ENCODE assay signal across 8 cellular contexts in the genomic region with DNA sequence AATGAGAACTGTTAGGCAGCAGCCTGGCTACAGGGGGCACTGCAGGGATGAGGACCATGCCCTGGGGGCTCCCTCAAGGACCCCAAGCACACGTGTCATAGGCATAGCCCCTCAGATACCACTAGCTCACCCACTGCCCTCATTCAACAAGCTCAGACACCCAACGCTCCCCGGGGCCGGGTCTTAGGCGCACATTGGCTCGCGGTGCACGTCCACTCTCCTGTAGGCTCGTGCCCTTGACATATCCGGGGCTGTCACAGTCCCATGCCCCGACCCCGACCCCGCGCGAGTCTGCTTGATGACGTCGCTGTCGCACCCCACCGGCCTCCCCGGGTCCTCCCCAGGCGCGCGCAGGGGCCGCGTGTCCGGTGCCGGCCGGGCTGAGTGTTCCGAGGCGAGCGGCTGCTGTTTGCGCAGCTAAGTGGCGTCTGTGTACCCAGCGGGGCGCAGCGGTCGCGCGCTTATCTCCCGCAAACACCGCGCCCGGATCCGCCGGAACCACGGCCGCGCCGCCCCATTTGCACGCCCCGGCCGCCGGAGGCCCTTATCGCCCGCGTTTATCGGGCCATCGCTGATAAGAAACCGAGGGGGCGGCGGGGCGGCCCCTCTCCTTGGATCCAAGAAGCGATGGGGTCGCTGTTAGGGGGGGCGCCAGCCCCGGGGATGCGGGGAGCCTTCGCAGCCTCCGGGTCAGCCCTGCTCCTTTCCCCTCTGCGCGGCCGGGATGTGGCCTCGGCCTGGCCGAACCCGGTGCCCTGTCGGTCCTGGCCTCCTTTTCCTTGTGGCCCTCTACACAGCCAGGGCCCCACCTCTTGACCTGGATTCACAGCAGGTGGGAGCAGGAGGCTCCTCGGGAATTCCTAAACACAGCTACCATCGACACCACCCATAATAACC. TPM values are rescaled to one million over a fixed set of nuclear protein-coding genes. Genes with fewer than 3 reads are reported as not detected.
DNase-seq lines count a peak whose midpoint lies in the region; ATAC-seq and TF ChIP-seq lines count a peak whose summit lies in the region.

No MANE protein-coding gene starts in this region.

- intact Hi-C loops in Panc1 (cut with micrococcal nuclease; ENCODE audit: unreplicated experiment): no loop called here

- CTCF ChIA-PET in Panc1 (lab: Charles Lee): interaction anchor here (0.8 to 1.1 kb wide), 2 partner anchors 11 to 40 kb away, joined by 3 to 4 read pairs; no protein-coding TSS in a partner anchor

- in situ Hi-C loops in Panc1 (cut with HindIII; ENCODE audit: low pct_unique_long_range_greater_than_20kb, low sequenced_read_pairs): no loop called here

- no peaks in the 10 kb centered on the region for H3K27me3 ChIP-seq in Panc1 (ENCODE audit: control insufficient read depth, insufficient read depth, low read length)

- BruUV-seq in Panc1 (replicated peaks; lab: Mats Ljungman, UMichigan): no TSS peak

- ATAC-seq in Panc1: peak; percentile 89

- H3K27ac Mint-ChIP-seq in progenitor cell of endocrine pancreas: no peak overlapping the region

- H3K4me1 ChIP-seq in Panc1 (ENCODE audit: control insufficient read depth, insufficient read depth, low read length): peaks cover 3% of the 10 kb centered on the region

- POLR2A ChIA-PET in Panc1 (lab: Charles Lee): no interaction called here

- no peaks in the 10 kb centered on the region for H3K36me3 ChIP-seq in Panc1 (ENCODE audit: control insufficient read depth, insufficient read depth, low read length)

- DNase-seq in ELR (ENCODE audit: low read depth) (peak; percentile 50), Panc1 (ENCODE audit: low read depth, low spot score) (no peak), fibroblast of villous mesenchyme (ENCODE audit: low read depth) (no peak), progenitor cell of endocrine pancreas (ENCODE audit: low spot score, unreplicated experiment) (peak; percentile 55), NCI-H187 (lab: John Stamatoyannopoulos, UW) (no peak), cerebellar cortex (ENCODE audit: low spot score) (no peak), activated gamma-delta T cell (lab: John Stamatoyannopoulos, UW) (no peak)
- DNase-seq in effector CD4-positive, alpha-beta T cell: no peak

- no peaks in the 10 kb centered on the region for H3K36me3 Mint-ChIP-seq in progenitor cell of endocrine pancreas (ENCODE audit: insufficient read depth)

- H3K4me3 ChIP-seq in Panc1 (ENCODE audit: low read depth in 2 of 2, low read length in 2 of 2): peak overlapping the region; percentile 41 to 50
- H3K4me3 ChIP-seq in fibroblast of villous mesenchyme (ENCODE audit: low read depth, low read length): peak overlapping the region; percentile 48

- H3K9me3 Mint-ChIP-seq in progenitor cell of endocrine pancreas (ENCODE audit: low read depth): no peaks in the 10 kb centered on the region

- peak overlapping the region; percentile 45 for H3K4me3 Mint-ChIP-seq in progenitor cell of endocrine pancreas (ENCODE audit: low read depth)

- H3K27me3 Mint-ChIP-seq in progenitor cell of endocrine pancreas: peaks cover 80% of the 10 kb centered on the region

- no peaks in the 10 kb centered on the region for H3K9me3 ChIP-seq in Panc1 (ENCODE audit: control insufficient read depth, insufficient read depth, low read depth, low read length)

- H3K4me1 Mint-ChIP-seq in progenitor cell of endocrine pancreas (ENCODE audit: low read depth): peaks cover 2% of the 10 kb centered on the region

- H3K27ac ChIP-seq in Panc1 (ENCODE audit: low read length): no peak overlapping the region

- TF ChIP-seq CTCF in Panc1 (IDR thresholded peaks at IDR 0.05) (peak; percentile 68; the same call in 1 of the 2 replicates), fibroblast of villous mesenchyme (IDR thresholded peaks at IDR 0.05; ENCODE audit: insufficient read depth, low read depth, low read length) (peak; percentile 11), progenitor cell of endocrine pancreas (IDR thresholded peaks at IDR 0.05; ENCODE audit: unreplicated experiment) (peak; percentile 59)

RNA-seq across cellular contexts. Expression of a gene that starts 20.7 kb away (rescaled TPM):
- total RNA-seq in Panc1 (2021; ENCODE audit: unreplicated experiment) (2.7 TPM), fibroblast of villous mesenchyme (0.43 and 0.64 TPM in 2 replicates), progenitor cell of endocrine pancreas (0.69 and 0.89 TPM in 2 replicates)
- polyA plus RNA-seq in Panc1 (2012; ENCODE audit: insufficient read length): 3.6 TPM

RNA-seq across cellular contexts. Expression of a gene that starts 30.0 kb away (rescaled TPM):
- not detected for total RNA-seq in Panc1 (2021; ENCODE audit: unreplicated experiment)
- not detected for polyA plus RNA-seq in Panc1 (2012; ENCODE audit: insufficient read length)
- total RNA-seq in fibroblast of villous mesenchyme: not detected in 2 replicates
- 0.84 and 1.1 TPM in 2 replicates for total RNA-seq in progenitor cell of endocrine pancreas

RNA-seq across cellular contexts. Expression of a gene that starts 31.0 kb away (rescaled TPM):
- total RNA-seq in Panc1 (2021; ENCODE audit: unreplicated experiment) (32.8 TPM), fibroblast of villous mesenchyme (40.2 and 40.3 TPM in 2 replicates), progenitor cell of endocrine pancreas (27.5 and 28.9 TPM in 2 replicates)
- polyA plus RNA-seq in Panc1 (2012; ENCODE audit: insufficient read length): 45.9 TPM

RNA-seq across cellular contexts. Expression of a gene that starts 41.5 kb away (rescaled TPM):
- total RNA-seq in Panc1 (2021; ENCODE audit: unreplicated experiment) (not detected), fibroblast of villous mesenchyme (not detected in 2 replicates), progenitor cell of endocrine pancreas (0.78 TPM in 1 of 2 replicates, not detected in the other)
- polyA plus RNA-seq in Panc1 (2012; ENCODE audit: insufficient read length): not detected

Comparison
In these comparisons a context has a peak if more than half of its experiments do, and no peak if none do; other contexts are left out.
1. DNase-seq: peak in ELR (single experiment) and progenitor cell of endocrine pancreas (single experiment); none in Panc1 (single experiment), fibroblast of villous mesenchyme (single experiment), NCI-H187 (0 of 2), effector CD4-positive, alpha-beta T cell (single experiment), cerebellar cortex (single experiment) and activated gamma-delta T cell (single experiment).
2. CTCF ChIP-seq: peak in every context shown above with its lines; median percentile 68 in Panc1; 59 in progenitor cell of endocrine pancreas; 11 in fibroblast of villous mesenchyme.